ENCODE assay signal across 2 cellular contexts in genomic region chr17:56158344-56158743, GRCh38.
TF ChIP-seq lines count a peak whose summit lies in the region.

No MANE protein-coding gene starts in this region.

TF ChIP-seq in IMR-90, 13 proteins besides CTCF, POLR2A, EP300 and RAD21:
- TF ChIP-seq SMC3 (IDR thresholded peaks at IDR 0.05; ENCODE audit: low read depth, low read length) = no peak
- no peak for TF ChIP-seq MXI1 (IDR thresholded peaks at IDR 0.05; ENCODE audit: borderline replicate concordance, low read depth, low read length)
- no peak for TF ChIP-seq NFE2L2 (IDR thresholded peaks at IDR 0.05; ENCODE audit: low read depth, low read length)
- no peak for TF ChIP-seq CHD1 (IDR thresholded peaks at IDR 0.05; ENCODE audit: low read depth, low read length)

TF ChIP-seq in K562, 482 proteins besides CTCF, POLR2A, EP300 and RAD21:
- TF ChIP-seq CBFA2T3 (IDR thresholded peaks at IDR 0.05) (0 out of 2 replicates have a peak, but pooled peaks have one; percentile 23), E4F1 (CRISPR knock-in tag; IDR thresholded peaks at IDR 0.05; ENCODE audit: borderline replicate concordance) (no peak), PRDM10 (IDR thresholded peaks at IDR 0.05; ENCODE audit: partially characterized antibody) (peak; percentile 87), ZBED1 (IDR thresholded peaks at IDR 0.05) (no peak), IRF1 (CRISPR knock-in tag; IDR thresholded peaks at IDR 0.05; ENCODE audit: borderline replicate concordance) (no peak), PHF8 (IDR thresholded peaks at IDR 0.05; ENCODE audit: borderline replicate concordance, low read length) (no peak), ZNF280B (CRISPR knock-in tag; IDR thresholded peaks at IDR 0.05) (no peak), ARID1B (IDR thresholded peaks at IDR 0.05) (peak; percentile 19; the same call in 1 of the 2 replicates), ZNF584 (CRISPR knock-in tag; IDR thresholded peaks at IDR 0.05; ENCODE audit: low read depth) (no peak)
